Comparison of ENCODE assay signal across 26 cellular contexts in the genomic region with DNA sequence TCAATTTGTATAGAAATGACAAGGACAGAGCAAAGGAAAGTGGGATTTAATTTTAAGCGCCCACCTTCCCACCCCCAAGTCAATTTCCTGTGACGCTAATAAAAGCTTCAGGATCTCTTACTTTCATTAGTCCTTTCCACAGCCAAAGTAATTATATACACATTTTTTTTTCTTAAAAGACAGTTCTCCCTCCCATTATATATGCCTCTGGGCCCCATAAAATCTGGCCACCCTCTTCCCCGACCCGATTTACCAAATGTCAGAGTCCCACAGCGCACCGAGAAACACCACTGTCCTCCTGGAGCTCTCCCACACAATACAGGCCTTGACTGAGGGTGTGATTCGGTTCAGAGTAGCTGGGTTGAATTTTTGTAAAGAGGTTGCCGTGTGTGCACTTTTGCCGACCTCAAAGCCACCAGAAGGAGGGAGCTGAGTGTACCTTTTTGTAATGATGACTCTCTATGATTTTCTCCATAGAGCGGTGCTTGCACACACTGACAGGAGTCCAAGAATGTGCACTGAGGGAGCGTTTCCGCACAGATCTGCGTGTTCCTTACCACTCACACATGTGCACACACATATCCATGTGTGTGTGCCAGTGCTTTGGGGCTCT. TPM values are rescaled to one million over a fixed set of nuclear protein-coding genes. Genes with fewer than 3 reads are reported as not detected.
DNase-seq lines count a peak whose midpoint lies in the region; ATAC-seq and TF ChIP-seq lines count a peak whose summit lies in the region.
"Had no signal": no experiment of that assay in that cellular context is flagged by ENCODE, and none has a peak within 500 bp of the region (broad histone marks: within the 10 kb centered on the region; RNA-seq: fewer than 3 reads in every experiment).

No MANE protein-coding gene starts in this region.

- no peaks in the 10 kb centered on the region for H3K9me3 ChIP-seq in CD4-positive, alpha-beta T cell (ENCODE audit: control insufficient read depth, low read length)
- H3K9me3 ChIP-seq in T-helper 17 cell (ENCODE audit: control insufficient read depth, low read length, poor library complexity, severe bottlenecking), result no peaks in the 10 kb centered on the region
- H3K9me3 ChIP-seq: neutrophil, thyroid gland had no signal

- H3K27ac ChIP-seq in CD4-positive, alpha-beta T cell (ENCODE audit: low read depth, low read length), result no peak overlapping the region
- H3K27ac ChIP-seq: neutrophil, skin epidermis, thyroid gland had no signal

- POLR2A ChIA-PET in CD4-positive, alpha-beta T cell (lab: Charles Lee), result interaction anchor here (0.8 to 1.3 kb wide), 4 partner anchors 9 to 124 kb away, joined by 3 read pairs; partner anchors contain the start of gene FCMR

- intact Hi-C loops in activated CD4-positive, alpha-beta T cell treated with anti-CD3 and anti-CD28 coated beads, Interleukin-2, amount 10 ng/mL, durations not matched to agents 24 days and 14 days (cut with micrococcal nuclease), result no loop called here
- intact Hi-C loops in CD4-positive, alpha-beta T cell (cut with DNase I, micrococcal nuclease), result no loop called here

- peaks cover 3% of the 10 kb centered on the region for H3K9me3 Mint-ChIP-seq in activated CD4-positive, alpha-beta T cell treated with anti-CD3 and anti-CD28 coated beads, Interleukin-2, amount 10 ng/mL, durations not matched to agents 24 days and 14 days
- no peaks in the 10 kb centered on the region for H3K9me3 Mint-ChIP-seq in CD4-positive, alpha-beta T cell
- no peaks in the 10 kb centered on the region for H3K9me3 Mint-ChIP-seq in memory B cell

- peaks cover 29% of the 10 kb centered on the region for H3K27me3 Mint-ChIP-seq in activated CD4-positive, alpha-beta T cell treated with anti-CD3 and anti-CD28 coated beads, Interleukin-2, amount 10 ng/mL, durations not matched to agents 24 days and 14 days
- no peaks in the 10 kb centered on the region for H3K27me3 Mint-ChIP-seq in CD4-positive, alpha-beta T cell
- H3K27me3 Mint-ChIP-seq in T-helper 17 cell (no peaks in the 10 kb centered on the region), memory B cell (no peaks in the 10 kb centered on the region)
- H3K27me3 Mint-ChIP-seq: B cell; stimulated activated naive B cell treated with anti-CD40 and anti-IgM and Interleukin-4, amounts not matched to agents 10 μg/mL and 1 μg/mL and 100 μg/mL, for 72 hours had no signal

- H3K4me3 Mint-ChIP-seq in activated CD4-positive, alpha-beta T cell treated with anti-CD3 and anti-CD28 coated beads, Interleukin-2, amount 10 ng/mL, durations not matched to agents 24 days and 14 days, result peak overlapping the region; percentile 41
- H3K4me3 Mint-ChIP-seq in CD4-positive, alpha-beta T cell, result no peak overlapping the region
- H3K4me3 Mint-ChIP-seq in T-helper 17 cell (no peak overlapping the region), memory B cell (no peak overlapping the region)
- H3K4me3 Mint-ChIP-seq: B cell; stimulated activated naive B cell treated with anti-CD40 and anti-IgM and Interleukin-4, amounts not matched to agents 10 μg/mL and 1 μg/mL and 100 μg/mL, for 72 hours had no signal

- H3K4me1 Mint-ChIP-seq in activated CD4-positive, alpha-beta T cell treated with anti-CD3 and anti-CD28 coated beads, Interleukin-2, amount 10 ng/mL, durations not matched to agents 24 days and 14 days, result peaks cover 71% of the 10 kb centered on the region
- peaks cover 67% of the 10 kb centered on the region for H3K4me1 Mint-ChIP-seq in CD4-positive, alpha-beta T cell (ENCODE audit: low read depth)
- peaks cover 40% of the 10 kb centered on the region for H3K4me1 Mint-ChIP-seq in T-helper 17 cell
- H3K4me1 Mint-ChIP-seq in memory B cell, result peaks cover 23% of the 10 kb centered on the region

- H3K36me3 Mint-ChIP-seq in activated CD4-positive, alpha-beta T cell treated with anti-CD3 and anti-CD28 coated beads, Interleukin-2, amount 10 ng/mL, durations not matched to agents 24 days and 14 days (ENCODE audit: low read depth), result peaks cover 7% of the 10 kb centered on the region
- no peaks in the 10 kb centered on the region for H3K36me3 Mint-ChIP-seq in CD4-positive, alpha-beta T cell (ENCODE audit: low read depth)
- H3K36me3 Mint-ChIP-seq in T-helper 17 cell (ENCODE audit: low read depth), result no peaks in the 10 kb centered on the region
- peaks cover 2% of the 10 kb centered on the region for H3K36me3 Mint-ChIP-seq in memory B cell

- CTCF ChIA-PET in CD4-positive, alpha-beta T cell (lab: Charles Lee), result interaction anchor here (0.8 to 2.5 kb wide), 5 partner anchors 9 to 124 kb away, joined by 3 to 8 read pairs (median 5); partner anchors contain the start of gene IL19

- H3K27me3 ChIP-seq in CD4-positive, alpha-beta T cell (ENCODE audit: control insufficient read depth, insufficient read depth, low read length), result no peaks in the 10 kb centered on the region
- H3K27me3 ChIP-seq: neutrophil, thyroid gland had no signal

- peak; percentile 11 for TF ChIP-seq CTCF in CD4-positive, alpha-beta T cell (IDR thresholded peaks at IDR 0.05)

- DNase-seq in activated CD4-positive, alpha-beta T cell treated with anti-CD3 and anti-CD28 coated beads, Interleukin-2, amount 10 ng/mL, durations not matched to agents 24 days and 14 days, result no peak
- DNase-seq in activated CD4-positive, alpha-beta T cell treated with anti-CD3 and anti-CD28 coated beads, Interleukin-2, amount 50 U/mL, for 48 hours, result no peak
- no peak for DNase-seq in CD4-positive, alpha-beta T cell
- DNase-seq in T-helper 17 cell (no peak), memory B cell (ENCODE audit: low spot score in 2 of 2) (no peak), NCI-H526 (lab: John Stamatoyannopoulos, UW) (no peak), cerebellar cortex (ENCODE audit: low spot score) (no peak)
- DNase-seq: cortex of kidney; EL; kidney; mammary epithelial cell; NCI-H1105; NCI-H2081 treated with DMSO at 0.1 percent for 48 hours; NCI-H446 treated with DMSO at 0.1 percent for 48 hours; stimulated activated CD4-positive, alpha-beta T cell treated with anti-CD3 and anti-CD28 coated beads, Interleukin-2, amount 100 ng/mL, for 24 hours; stimulated activated naive B cell treated with anti-CD40 and anti-IgM and Interleukin-4, amounts not matched to agents 10 μg/mL and 1 μg/mL and 100 μg/mL, for 72 hours had no signal

- H3K27ac Mint-ChIP-seq in activated CD4-positive, alpha-beta T cell treated with anti-CD3 and anti-CD28 coated beads, Interleukin-2, amount 10 ng/mL, durations not matched to agents 24 days and 14 days, result peak overlapping the region; percentile 38
- H3K27ac Mint-ChIP-seq in CD4-positive, alpha-beta T cell, result peak overlapping the region; percentile 3
- peak overlapping the region; percentile 97 for H3K27ac Mint-ChIP-seq in T-helper 17 cell
- H3K27ac Mint-ChIP-seq in memory B cell, result peak overlapping the region; percentile 21
- H3K27ac Mint-ChIP-seq: stimulated activated naive B cell treated with anti-CD40 and anti-IgM and Interleukin-4, amounts not matched to agents 10 μg/mL and 1 μg/mL and 100 μg/mL, for 72 hours had no signal

- ATAC-seq in CD4-positive, alpha-beta T cell (ENCODE audit: poor library complexity), result no peak
- ATAC-seq in T-helper 17 cell, result no peak
- no peak for ATAC-seq in memory B cell (ENCODE audit: low read depth)
- ATAC-seq in GM19463 (IDR thresholded peaks at IDR 0.05; ENCODE audit: unreplicated experiment), result no peak

RNA-seq across cellular contexts. Expression of gene IL10, which starts 26.2 kb away (rescaled TPM):
- total RNA-seq in activated CD4-positive, alpha-beta T cell treated with anti-CD3 and anti-CD28 coated beads, Interleukin-2, amount 10 ng/mL, durations not matched to agents 24 days and 14 days, result 3.4 TPM in 2 replicates
- total RNA-seq in CD4-positive, alpha-beta T cell, result under 1 TPM; 0.27 to 0.87 TPM
- total RNA-seq in T-helper 17 cell, result under 1 TPM; 0.20 to 0.76 TPM
- total RNA-seq: bronchial epithelial cell, H7, mammary epithelial cell, RPMI7951, SK-MEL-5 had no signal

RNA-seq across cellular contexts. Expression of gene IL19, which starts 27.9 kb away (rescaled TPM):
- not detected in 2 replicates for total RNA-seq in activated CD4-positive, alpha-beta T cell treated with anti-CD3 and anti-CD28 coated beads, Interleukin-2, amount 10 ng/mL, durations not matched to agents 24 days and 14 days
- not detected for total RNA-seq in CD4-positive, alpha-beta T cell
- total RNA-seq in T-helper 17 cell, result not detected
- total RNA-seq: bronchial epithelial cell; H7; mammary epithelial cell; T-helper 2 cell treated with Interferon-gamma antibody and Interleukin-4, amounts not matched to agents 100 ng/mL and 5 ng/mL, for 36 hours; thyroid gland had no signal

Comparison
In these comparisons a context has a peak if more than half of its experiments do, and no peak if none do; other contexts are left out.
1. H3K27ac Mint-ChIP-seq: peak in every context shown above with its lines; median percentile 97 in T-helper 17 cell; 38 in activated CD4-positive, alpha-beta T cell treated with anti-CD3 and anti-CD28 coated beads, Interleukin-2, amount 10 ng/mL, durations not matched to agents 24 days and 14 days; 21 in memory B cell; 3 in CD4-positive, alpha-beta T cell.